ENCODE assay signal across 8 cellular contexts in the genomic region with DNA sequence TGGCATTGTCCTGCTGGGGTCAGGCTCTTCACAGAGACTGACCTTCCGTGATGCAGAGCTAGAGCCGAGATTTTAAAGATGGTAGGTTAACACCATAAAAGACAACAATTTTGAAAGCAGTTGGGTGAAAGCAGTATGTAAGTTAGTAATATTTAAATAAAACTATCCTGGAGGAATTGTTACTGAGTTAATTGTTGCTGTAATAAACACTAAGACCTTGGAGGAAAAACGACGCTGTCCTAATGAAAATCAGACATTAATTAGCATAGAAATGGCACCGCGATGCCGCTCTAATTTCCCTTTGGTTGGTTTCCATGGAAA. TPM values are rescaled to one million over a fixed set of nuclear protein-coding genes. Genes with fewer than 3 reads are reported as not detected.
A peak's percentile ranks its signal among the peaks of the same experiment; 100 is the strongest.
DNase-seq lines count a peak whose midpoint lies in the region; ATAC-seq, FAIRE-seq and TF ChIP-seq lines count a peak whose summit lies in the region.

No MANE protein-coding gene starts in this region.

- peaks cover 44% of the 10 kb centered on the region for H3K79me2 ChIP-seq in Loucy (ENCODE audit: insufficient read depth, low read length)

- TF ChIP-seq CTCF in Loucy (conservative IDR thresholded peaks at IDR 0.05; ENCODE audit: low read length) (no peak), epithelial cell of esophagus (IDR thresholded peaks at IDR 0.05; ENCODE audit: insufficient read depth, low read depth, low read length, missing control alignments) (no peak), pancreas (IDR thresholded peaks at IDR 0.05) (no peak)

- no peak for ATAC-seq in pancreas
- no peak for ATAC-seq in HG02973 (IDR thresholded peaks at IDR 0.05; ENCODE audit: unreplicated experiment)

- intact Hi-C loops in pancreas (cut with DNase I) = no loop called here

- H4K20me1 ChIP-seq in BLaER1 treated with 17β-estradiol and CSF1 and Interleukin-3, amounts not matched to agents 10 nM and 100 nM = peaks cover 0 to 20% (median 7%) of the 10 kb centered on the region in 11 experiments; a peak in 7 of 22 replicates
- peaks cover 12% of the 10 kb centered on the region for H4K20me1 ChIP-seq in Loucy (ENCODE audit: insufficient read depth, low read length, poor library complexity, severe bottlenecking)

- DNase-seq in epithelial cell of esophagus (ENCODE audit: low read depth) = no peak
- DNase-seq in pancreas = no peak
- DNase-seq in GM19238 (ENCODE audit: insufficient read length, low spot score) = no peak
- no peak for DNase-seq in ecto neural progenitor cell (ENCODE audit: low spot score)
- no peak for DNase-seq in stimulated activated CD4-positive, alpha-beta T cell treated with anti-CD3 and anti-CD28 coated beads, Interleukin-12 subunit alpha, Interleukin-12 subunit beta, amount 100 ng/mL, for 4 hours

- 12 to 13% methylated on average over 7 of the region's 7 CpGs for WGBS in pancreas, 2 donors

- H3K9ac ChIP-seq in BLaER1 treated with 17β-estradiol and CSF1 and Interleukin-3, amounts not matched to agents 10 nM and 100 nM = peak overlapping the region; percentile 62 to 100 (median 99); a peak in 21 of 22 replicates
- peak overlapping the region; percentile 100 for H3K9ac ChIP-seq in Loucy (ENCODE audit: low read depth, low read length, poor library complexity, severe bottlenecking)

- no peaks in the 10 kb centered on the region for H3K9me3 ChIP-seq in BLaER1 treated with 17β-estradiol and CSF1 and Interleukin-3, amounts not matched to agents 10 nM and 100 nM (replicated peaks in 1 of 11)
- H3K9me3 ChIP-seq in Loucy (ENCODE audit: insufficient read depth, low read depth, low read length) = no peaks in the 10 kb centered on the region
- H3K9me3 ChIP-seq in pancreas = no peaks in the 10 kb centered on the region

- FAIRE-seq in pancreas (lab: Jason Lieb, UNC) = no peak

- peaks cover under 1 to 4% (median 3%) of the 10 kb centered on the region in 11 experiments; a peak in 13 of 22 replicates for H3K36me3 ChIP-seq in BLaER1 treated with 17β-estradiol and CSF1 and Interleukin-3, amounts not matched to agents 10 nM and 100 nM
- H3K36me3 ChIP-seq in Loucy (ENCODE audit: insufficient read depth, low read length) (peaks cover 3% of the 10 kb centered on the region; the same call in 1 of the 2 replicates), pancreas (no peaks in the 10 kb centered on the region)

- H3K27me3 ChIP-seq in BLaER1 treated with 17β-estradiol and CSF1 and Interleukin-3, amounts not matched to agents 10 nM and 100 nM = no peaks in the 10 kb centered on the region
- H3K27me3 ChIP-seq in Loucy (ENCODE audit: insufficient read depth, low read length, poor library complexity, severe bottlenecking) = peaks cover 10% of the 10 kb centered on the region
- no peaks in the 10 kb centered on the region for H3K27me3 ChIP-seq in pancreas

- H3K27ac ChIP-seq in BLaER1 treated with 17β-estradiol and CSF1 and Interleukin-3, amounts not matched to agents 10 nM and 100 nM = peak overlapping the region in 10 of 11 experiments; percentile 76 to 100 (median 99); a peak in 19 of 22 replicates
- no peak overlapping the region for H3K27ac ChIP-seq in pancreas

- no peaks in the 10 kb centered on the region for H3K9me2 ChIP-seq in Loucy (replicated peaks; ENCODE audit: low read depth, low read length)

- H3K4me2 ChIP-seq in BLaER1 treated with 17β-estradiol and CSF1 and Interleukin-3, amounts not matched to agents 10 nM and 100 nM = peak overlapping the region; percentile 77 to 95 (median 86)
- H3K4me2 ChIP-seq in Loucy (ENCODE audit: low read depth, low read length, poor library complexity, severe bottlenecking) = peak overlapping the region; percentile 83

- H2AFZ ChIP-seq in Loucy (ENCODE audit: low read length) = peak overlapping the region; percentile 63

- H3K4me3 ChIP-seq in BLaER1 treated with 17β-estradiol and CSF1 and Interleukin-3, amounts not matched to agents 10 nM and 100 nM = peak overlapping the region; percentile 84 to 99 (median 98)
- H3K4me3 ChIP-seq in Loucy (ENCODE audit: low read length, poor library complexity, severe bottlenecking) = peak overlapping the region; percentile 100
- H3K4me3 ChIP-seq in epithelial cell of esophagus (ENCODE audit: low read length) = peak overlapping the region; percentile 59
- peak overlapping the region; percentile 4 to 70 (median 36) for H3K4me3 ChIP-seq in pancreas

- H3K4me1 ChIP-seq in BLaER1 treated with 17β-estradiol and CSF1 and Interleukin-3, amounts not matched to agents 10 nM and 100 nM = peaks cover 23 to 33% (median 29%) of the 10 kb centered on the region in 10 experiments
- H3K4me1 ChIP-seq in Loucy (ENCODE audit: insufficient read depth, low read length, poor library complexity, severe bottlenecking) = peaks cover 27% of the 10 kb centered on the region
- H3K4me1 ChIP-seq in pancreas = peaks cover 0 to 4% (median 3%) of the 10 kb centered on the region in 3 donors

- H3F3A ChIP-seq in Loucy (ENCODE audit: low read depth) = peaks cover 6% of the 10 kb centered on the region

RNA-seq across cellular contexts. Expression of a gene that starts 0.7 kb away (rescaled TPM):
- total RNA-seq in pancreas = 10 to 100 TPM in 3 of 6 donors, 1 to 10 TPM in 3; 4.8 to 10.7 (median 8.2) TPM
- 10 to 100 TPM in 1 of 2 donors, 1 to 10 TPM in 1; 7.1 to 15.3 TPM for polyA plus RNA-seq in pancreas

RNA-seq across cellular contexts. Expression of a gene that starts 21.0 kb away (rescaled TPM):
- total RNA-seq in pancreas = under 1 TPM in 1 of 6 donors, not detected in 5; 0.19 TPM
- polyA plus RNA-seq in pancreas = under 1 TPM; 0.14 to 0.19 TPM

RNA-seq across cellular contexts. Expression of a gene that starts 32.2 kb away (rescaled TPM):
- total RNA-seq in pancreas = 10 to 100 TPM; 43.8 to 71.2 (median 56.6) TPM
- 10 to 100 TPM; 59.8 to 78.0 TPM for polyA plus RNA-seq in pancreas

RNA-seq across cellular contexts. Expression of a gene that starts 36.0 kb away (rescaled TPM):
- 1 to 10 TPM in 4 of 6 donors, under 1 TPM in 2; 0.69 to 4.8 (median 2.0) TPM for total RNA-seq in pancreas
- polyA plus RNA-seq in pancreas = 1 to 10 TPM; 5.3 to 5.8 TPM

RNA-seq across cellular contexts. Expression of a gene that starts 45.8 kb away (rescaled TPM):
- 1 to 10 TPM in 5 of 6 donors, under 1 TPM in 1; 0.87 to 2.3 (median 1.5) TPM for total RNA-seq in pancreas
- polyA plus RNA-seq in pancreas = 1 to 10 TPM; 1.7 to 5.6 TPM

Comparison
In these comparisons a context has a peak if more than half of its experiments do, and no peak if none do; other contexts are left out.
1. H3K27ac ChIP-seq: peak in BLaER1 treated with 17β-estradiol and CSF1 and Interleukin-3, amounts not matched to agents 10 nM and 100 nM (10 of 11); none in pancreas (0 of 4).
2. H3K4me3 ChIP-seq: peak in every context shown above with its lines; median percentile 100 in Loucy; 98 in BLaER1 treated with 17β-estradiol and CSF1 and Interleukin-3, amounts not matched to agents 10 nM and 100 nM; 59 in epithelial cell of esophagus; 36 in pancreas.